In the genomic region with DNA sequence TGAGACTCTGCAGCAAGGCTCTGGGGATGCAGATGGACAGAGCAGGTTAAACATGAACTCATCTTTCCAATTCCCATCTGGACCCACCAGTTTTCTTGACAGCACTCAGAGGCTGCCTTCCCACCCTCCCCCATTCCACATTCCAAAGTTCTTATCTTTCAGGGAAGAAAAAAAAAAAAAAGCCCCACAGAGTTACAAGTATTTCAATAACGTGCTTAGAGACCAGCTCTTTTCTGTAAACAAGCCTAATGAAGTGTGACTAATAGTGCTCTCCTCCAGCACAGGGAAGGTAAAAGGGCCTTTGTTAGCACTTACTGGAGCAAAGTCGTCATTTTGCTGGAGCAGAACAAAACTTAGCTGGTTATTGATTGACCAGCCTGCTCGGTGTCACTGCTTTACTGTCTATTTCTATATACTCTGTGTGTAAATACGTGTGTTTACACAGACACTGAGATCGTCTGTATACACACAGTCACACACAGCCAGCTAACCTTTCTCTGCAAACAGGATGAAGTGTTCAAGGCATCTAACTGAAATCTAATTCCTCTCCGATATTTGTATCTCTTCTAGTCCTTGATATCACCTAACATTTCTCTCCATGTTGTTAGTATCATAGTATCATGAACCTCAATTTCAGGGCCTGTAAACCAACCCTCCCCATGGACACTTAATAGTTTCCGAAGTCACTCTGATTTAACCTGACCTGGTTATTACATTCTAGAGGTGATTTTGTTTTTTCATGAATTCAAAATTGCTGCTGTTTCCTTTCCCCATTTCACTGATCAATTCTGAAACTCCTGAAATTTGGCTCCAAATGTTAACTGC, we compare ENCODE assay signal across 1 cellular context.
TF ChIP-seq lines count a peak whose summit lies in the region.

No MANE protein-coding gene starts in this region.

TF ChIP-seq in HEK293, 187 proteins besides CTCF, POLR2A, EP300 and RAD21 (continued from another document and continues in another):
- TF ChIP-seq, protein P1, sequence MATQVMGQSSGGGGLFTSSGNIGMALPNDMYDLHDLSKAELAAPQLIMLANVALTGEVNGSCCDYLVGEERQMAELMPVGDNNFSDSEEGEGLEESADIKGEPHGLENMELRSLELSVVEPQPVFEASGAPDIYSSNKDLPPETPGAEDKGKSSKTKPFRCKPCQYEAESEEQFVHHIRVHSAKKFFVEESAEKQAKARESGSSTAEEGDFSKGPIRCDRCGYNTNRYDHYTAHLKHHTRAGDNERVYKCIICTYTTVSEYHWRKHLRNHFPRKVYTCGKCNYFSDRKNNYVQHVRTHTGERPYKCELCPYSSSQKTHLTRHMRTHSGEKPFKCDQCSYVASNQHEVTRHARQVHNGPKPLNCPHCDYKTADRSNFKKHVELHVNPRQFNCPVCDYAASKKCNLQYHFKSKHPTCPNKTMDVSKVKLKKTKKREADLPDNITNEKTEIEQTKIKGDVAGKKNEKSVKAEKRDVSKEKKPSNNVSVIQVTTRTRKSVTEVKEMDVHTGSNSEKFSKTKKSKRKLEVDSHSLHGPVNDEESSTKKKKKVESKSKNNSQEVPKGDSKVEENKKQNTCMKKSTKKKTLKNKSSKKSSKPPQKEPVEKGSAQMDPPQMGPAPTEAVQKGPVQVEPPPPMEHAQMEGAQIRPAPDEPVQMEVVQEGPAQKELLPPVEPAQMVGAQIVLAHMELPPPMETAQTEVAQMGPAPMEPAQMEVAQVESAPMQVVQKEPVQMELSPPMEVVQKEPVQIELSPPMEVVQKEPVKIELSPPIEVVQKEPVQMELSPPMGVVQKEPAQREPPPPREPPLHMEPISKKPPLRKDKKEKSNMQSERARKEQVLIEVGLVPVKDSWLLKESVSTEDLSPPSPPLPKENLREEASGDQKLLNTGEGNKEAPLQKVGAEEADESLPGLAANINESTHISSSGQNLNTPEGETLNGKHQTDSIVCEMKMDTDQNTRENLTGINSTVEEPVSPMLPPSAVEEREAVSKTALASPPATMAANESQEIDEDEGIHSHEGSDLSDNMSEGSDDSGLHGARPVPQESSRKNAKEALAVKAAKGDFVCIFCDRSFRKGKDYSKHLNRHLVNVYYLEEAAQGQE (tag by site-specific recombination; IDR thresholded peaks at IDR 0.05) = peak; percentile 68; the same call in 1 of the 2 replicates
- TF ChIP-seq ZNF211 (tag by site-specific recombination; IDR thresholded peaks at IDR 0.05; ENCODE audit: low read depth) (no peak), KLF9 (tag by site-specific recombination; IDR thresholded peaks at IDR 0.05; ENCODE audit: low read depth) (no peak), ZNF354C (tag by site-specific recombination; IDR thresholded peaks at IDR 0.05; ENCODE audit: borderline replicate concordance, low read depth) (no peak), KLF1 (tag by site-specific recombination; IDR thresholded peaks at IDR 0.05) (peak; percentile 50; the same call in 1 of the 2 replicates), ZNF391 (tag by site-specific recombination; IDR thresholded peaks at IDR 0.05; ENCODE audit: borderline replicate concordance, low read depth) (peak; percentile 98), ZEB2 (tag by site-specific recombination; IDR thresholded peaks at IDR 0.05) (peak; percentile 98), ZNF311 (tag by site-specific recombination; IDR thresholded peaks at IDR 0.05; ENCODE audit: borderline replicate concordance) (no peak), ZNF10 (tag by site-specific recombination; IDR thresholded peaks at IDR 0.05) (0 out of 2 replicates have a peak, but pooled peaks have one; percentile 31), TRIM28 (IDR thresholded peaks at IDR 0.05; ENCODE audit: borderline replicate concordance, low read length) (no peak; the same call in 1 of the 2 replicates), HOXD13 (CRISPR knock-in tag; IDR thresholded peaks at IDR 0.05; ENCODE audit: borderline replicate concordance) (peak; percentile 87), OVOL3 (tag by site-specific recombination; IDR thresholded peaks at IDR 0.05) (peak; percentile 91), ZBTB1 (tag by site-specific recombination; IDR thresholded peaks at IDR 0.05) (0 out of 2 replicates have a peak, but pooled peaks have one; percentile 80), ZNF654 (tag by site-specific recombination; IDR thresholded peaks at IDR 0.05; ENCODE audit: low read depth) (no peak), GLIS1 (tag by site-specific recombination; IDR thresholded peaks at IDR 0.05) (peak; percentile 99), ZNF19 (tag by site-specific recombination; IDR thresholded peaks at IDR 0.05; ENCODE audit: low read depth) (no peak), ZNF416 (tag by site-specific recombination; IDR thresholded peaks at IDR 0.05) (no peak), ZNF514 (tag by site-specific recombination; IDR thresholded peaks at IDR 0.05) (no peak), ZFP69B (tag by site-specific recombination; IDR thresholded peaks at IDR 0.05) (peak; percentile 91), ZIC2 (tag by site-specific recombination; IDR thresholded peaks at IDR 0.05) (peak; percentile 87), ZNF175 (tag by site-specific recombination; IDR thresholded peaks at IDR 0.05) (no peak), ZNF623 (tag by site-specific recombination; IDR thresholded peaks at IDR 0.05) (peak; percentile 38; the same call in 1 of the 2 replicates), ZNF585B (tag by site-specific recombination; IDR thresholded peaks at IDR 0.05) (no peak), ZNF549 (tag by site-specific recombination; IDR thresholded peaks at IDR 0.05) (no peak), ZNF670 (tag by site-specific recombination; IDR thresholded peaks at IDR 0.05; ENCODE audit: low read depth) (no peak), ZNF302 (tag by site-specific recombination; IDR thresholded peaks at IDR 0.05; ENCODE audit: low read depth) (no peak), ZNF701 (tag by site-specific recombination; IDR thresholded peaks at IDR 0.05) (no peak), ZNF223 (tag by site-specific recombination; IDR thresholded peaks at IDR 0.05) (no peak), ZNF791 (tag by site-specific recombination; IDR thresholded peaks at IDR 0.05) (no peak), ZNF48 (tag by site-specific recombination; IDR thresholded peaks at IDR 0.05) (no peak), ZNF335 (tag by site-specific recombination; conservative IDR thresholded peaks at IDR 0.05) (peak; percentile 89), MYNN (tag by site-specific recombination; IDR thresholded peaks at IDR 0.05; ENCODE audit: borderline replicate concordance) (peak; percentile 85), ZNF548 (tag by site-specific recombination; IDR thresholded peaks at IDR 0.05) (no peak), ZNF146 (tag by site-specific recombination; IDR thresholded peaks at IDR 0.05) (peak; percentile 65), ZBTB20 (tag by site-specific recombination; IDR thresholded peaks at IDR 0.05) (peak; percentile 21; the same call in 1 of the 2 replicates), MZF1 (tag by site-specific recombination; IDR thresholded peaks at IDR 0.05; ENCODE audit: borderline replicate concordance) (peak; percentile 89), ZNF157 (tag by site-specific recombination; IDR thresholded peaks at IDR 0.05) (no peak), ZNF555 (tag by site-specific recombination; conservative IDR thresholded peaks at IDR 0.05) (no peak), ZNF239 (tag by site-specific recombination; IDR thresholded peaks at IDR 0.05) (no peak)
- TF ChIP-seq, protein P2, sequence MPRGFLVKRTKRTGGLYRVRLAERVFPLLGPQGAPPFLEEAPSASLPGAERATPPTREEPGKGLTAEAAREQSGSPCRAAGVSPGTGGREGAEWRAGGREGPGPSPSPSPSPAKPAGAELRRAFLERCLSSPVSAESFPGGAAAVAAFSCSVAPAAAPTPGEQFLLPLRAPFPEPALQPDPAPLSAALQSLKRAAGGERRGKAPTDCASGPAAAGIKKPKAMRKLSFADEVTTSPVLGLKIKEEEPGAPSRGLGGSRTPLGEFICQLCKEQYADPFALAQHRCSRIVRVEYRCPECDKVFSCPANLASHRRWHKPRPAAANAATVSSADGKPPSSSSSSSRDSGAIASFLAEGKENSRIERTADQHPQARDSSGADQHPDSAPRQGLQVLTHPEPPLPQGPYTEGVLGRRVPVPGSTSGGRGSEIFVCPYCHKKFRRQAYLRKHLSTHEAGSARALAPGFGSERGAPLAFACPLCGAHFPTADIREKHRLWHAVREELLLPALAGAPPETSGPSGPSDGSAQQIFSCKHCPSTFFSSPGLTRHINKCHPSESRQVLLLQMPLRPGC (tag by site-specific recombination; IDR thresholded peaks at IDR 0.05) = peak; percentile 99
- TF ChIP-seq, protein P3, sequence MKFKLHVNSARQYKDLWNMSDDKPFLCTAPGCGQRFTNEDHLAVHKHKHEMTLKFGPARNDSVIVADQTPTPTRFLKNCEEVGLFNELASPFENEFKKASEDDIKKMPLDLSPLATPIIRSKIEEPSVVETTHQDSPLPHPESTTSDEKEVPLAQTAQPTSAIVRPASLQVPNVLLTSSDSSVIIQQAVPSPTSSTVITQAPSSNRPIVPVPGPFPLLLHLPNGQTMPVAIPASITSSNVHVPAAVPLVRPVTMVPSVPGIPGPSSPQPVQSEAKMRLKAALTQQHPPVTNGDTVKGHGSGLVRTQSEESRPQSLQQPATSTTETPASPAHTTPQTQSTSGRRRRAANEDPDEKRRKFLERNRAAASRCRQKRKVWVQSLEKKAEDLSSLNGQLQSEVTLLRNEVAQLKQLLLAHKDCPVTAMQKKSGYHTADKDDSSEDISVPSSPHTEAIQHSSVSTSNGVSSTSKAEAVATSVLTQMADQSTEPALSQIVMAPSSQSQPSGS (tag by site-specific recombination; IDR thresholded peaks at IDR 0.05; ENCODE audit: low read depth) = peak; percentile 86
- TF ChIP-seq, protein P4, sequence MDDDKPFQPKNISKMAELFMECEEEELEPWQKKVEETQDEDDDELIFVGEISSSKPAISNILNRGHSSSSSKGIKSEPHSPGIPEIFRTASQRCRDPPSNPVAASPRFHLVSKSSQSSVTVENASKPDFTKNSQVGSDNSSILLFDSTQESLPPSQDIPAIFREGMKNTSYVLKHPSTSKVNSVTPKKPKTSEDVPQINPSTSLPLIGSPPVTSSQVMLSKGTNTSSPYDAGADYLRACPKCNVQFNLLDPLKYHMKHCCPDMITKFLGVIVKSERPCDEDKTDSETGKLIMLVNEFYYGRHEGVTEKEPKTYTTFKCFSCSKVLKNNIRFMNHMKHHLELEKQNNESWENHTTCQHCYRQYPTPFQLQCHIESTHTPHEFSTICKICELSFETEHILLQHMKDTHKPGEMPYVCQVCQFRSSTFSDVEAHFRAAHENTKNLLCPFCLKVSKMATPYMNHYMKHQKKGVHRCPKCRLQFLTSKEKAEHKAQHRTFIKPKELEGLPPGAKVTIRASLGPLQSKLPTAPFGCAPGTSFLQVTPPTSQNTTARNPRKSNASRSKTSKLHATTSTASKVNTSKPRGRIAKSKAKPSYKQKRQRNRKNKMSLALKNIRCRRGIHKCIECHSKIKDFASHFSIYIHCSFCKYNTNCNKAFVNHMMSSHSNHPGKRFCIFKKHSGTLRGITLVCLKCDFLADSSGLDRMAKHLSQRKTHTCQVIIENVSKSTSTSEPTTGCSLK (tag by site-specific recombination; IDR thresholded peaks at IDR 0.05) = no peak
- TF ChIP-seq, protein P5, sequence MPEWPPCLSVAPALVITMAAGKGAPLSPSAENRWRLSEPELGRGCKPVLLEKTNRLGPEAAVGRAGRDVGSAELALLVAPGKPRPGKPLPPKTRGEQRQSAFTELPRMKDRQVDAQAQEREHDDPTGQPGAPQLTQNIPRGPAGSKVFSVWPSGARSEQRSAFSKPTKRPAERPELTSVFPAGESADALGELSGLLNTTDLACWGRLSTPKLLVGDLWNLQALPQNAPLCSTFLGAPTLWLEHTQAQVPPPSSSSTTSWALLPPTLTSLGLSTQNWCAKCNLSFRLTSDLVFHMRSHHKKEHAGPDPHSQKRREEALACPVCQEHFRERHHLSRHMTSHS (tag by site-specific recombination; IDR thresholded peaks at IDR 0.05) = peak; percentile 88
- TF ChIP-seq, protein P6, sequence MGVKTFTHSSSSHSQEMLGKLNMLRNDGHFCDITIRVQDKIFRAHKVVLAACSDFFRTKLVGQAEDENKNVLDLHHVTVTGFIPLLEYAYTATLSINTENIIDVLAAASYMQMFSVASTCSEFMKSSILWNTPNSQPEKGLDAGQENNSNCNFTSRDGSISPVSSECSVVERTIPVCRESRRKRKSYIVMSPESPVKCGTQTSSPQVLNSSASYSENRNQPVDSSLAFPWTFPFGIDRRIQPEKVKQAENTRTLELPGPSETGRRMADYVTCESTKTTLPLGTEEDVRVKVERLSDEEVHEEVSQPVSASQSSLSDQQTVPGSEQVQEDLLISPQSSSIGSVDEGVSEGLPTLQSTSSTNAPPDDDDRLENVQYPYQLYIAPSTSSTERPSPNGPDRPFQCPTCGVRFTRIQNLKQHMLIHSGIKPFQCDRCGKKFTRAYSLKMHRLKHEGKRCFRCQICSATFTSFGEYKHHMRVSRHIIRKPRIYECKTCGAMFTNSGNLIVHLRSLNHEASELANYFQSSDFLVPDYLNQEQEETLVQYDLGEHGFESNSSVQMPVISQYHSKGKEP (tag by site-specific recombination; IDR thresholded peaks at IDR 0.05) = peak; percentile 88
- TF ChIP-seq, protein P7, sequence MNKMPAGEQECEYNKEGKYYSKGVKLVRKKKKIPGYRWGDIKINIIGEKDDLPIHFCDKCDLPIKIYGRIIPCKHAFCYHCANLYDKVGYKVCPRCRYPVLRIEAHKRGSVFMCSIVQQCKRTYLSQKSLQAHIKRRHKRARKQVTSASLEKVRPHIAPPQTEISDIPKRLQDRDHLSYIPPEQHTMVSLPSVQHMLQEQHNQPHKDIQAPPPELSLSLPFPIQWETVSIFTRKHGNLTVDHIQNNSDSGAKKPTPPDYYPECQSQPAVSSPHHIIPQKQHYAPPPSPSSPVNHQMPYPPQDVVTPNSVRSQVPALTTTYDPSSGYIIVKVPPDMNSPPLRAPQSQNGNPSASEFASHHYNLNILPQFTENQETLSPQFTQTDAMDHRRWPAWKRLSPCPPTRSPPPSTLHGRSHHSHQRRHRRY (tag by site-specific recombination; IDR thresholded peaks at IDR 0.05) = 0 out of 2 replicates have a peak, but pooled peaks have one; percentile 54
- TF ChIP-seq, protein P8, sequence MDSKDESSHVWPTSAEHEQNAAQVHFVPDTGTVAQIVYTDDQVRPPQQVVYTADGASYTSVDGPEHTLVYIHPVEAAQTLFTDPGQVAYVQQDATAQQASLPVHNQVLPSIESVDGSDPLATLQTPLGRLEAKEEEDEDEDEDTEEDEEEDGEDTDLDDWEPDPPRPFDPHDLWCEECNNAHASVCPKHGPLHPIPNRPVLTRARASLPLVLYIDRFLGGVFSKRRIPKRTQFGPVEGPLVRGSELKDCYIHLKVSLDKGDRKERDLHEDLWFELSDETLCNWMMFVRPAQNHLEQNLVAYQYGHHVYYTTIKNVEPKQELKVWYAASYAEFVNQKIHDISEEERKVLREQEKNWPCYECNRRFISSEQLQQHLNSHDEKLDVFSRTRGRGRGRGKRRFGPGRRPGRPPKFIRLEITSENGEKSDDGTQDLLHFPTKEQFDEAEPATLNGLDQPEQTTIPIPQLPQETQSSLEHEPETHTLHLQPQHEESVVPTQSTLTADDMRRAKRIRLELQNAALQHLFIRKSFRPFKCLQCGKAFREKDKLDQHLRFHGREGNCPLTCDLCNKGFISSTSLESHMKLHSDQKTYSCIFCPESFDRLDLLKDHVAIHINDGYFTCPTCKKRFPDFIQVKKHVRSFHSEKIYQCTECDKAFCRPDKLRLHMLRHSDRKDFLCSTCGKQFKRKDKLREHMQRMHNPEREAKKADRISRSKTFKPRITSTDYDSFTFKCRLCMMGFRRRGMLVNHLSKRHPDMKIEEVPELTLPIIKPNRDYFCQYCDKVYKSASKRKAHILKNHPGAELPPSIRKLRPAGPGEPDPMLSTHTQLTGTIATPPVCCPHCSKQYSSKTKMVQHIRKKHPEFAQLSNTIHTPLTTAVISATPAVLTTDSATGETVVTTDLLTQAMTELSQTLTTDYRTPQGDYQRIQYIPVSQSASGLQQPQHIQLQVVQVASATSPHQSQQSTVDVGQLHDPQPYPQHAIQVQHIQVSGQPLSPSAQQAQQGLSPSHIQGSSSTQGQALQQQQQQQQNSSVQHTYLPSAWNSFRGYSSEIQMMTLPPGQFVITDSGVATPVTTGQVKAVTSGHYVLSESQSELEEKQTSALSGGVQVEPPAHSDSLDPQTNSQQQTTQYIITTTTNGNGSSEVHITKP (tag by site-specific recombination; IDR thresholded peaks at IDR 0.05) = peak; percentile 65; the same call in 1 of the 2 replicates
